9 cellular contexts compared by ENCODE assay signal in the genomic region with DNA sequence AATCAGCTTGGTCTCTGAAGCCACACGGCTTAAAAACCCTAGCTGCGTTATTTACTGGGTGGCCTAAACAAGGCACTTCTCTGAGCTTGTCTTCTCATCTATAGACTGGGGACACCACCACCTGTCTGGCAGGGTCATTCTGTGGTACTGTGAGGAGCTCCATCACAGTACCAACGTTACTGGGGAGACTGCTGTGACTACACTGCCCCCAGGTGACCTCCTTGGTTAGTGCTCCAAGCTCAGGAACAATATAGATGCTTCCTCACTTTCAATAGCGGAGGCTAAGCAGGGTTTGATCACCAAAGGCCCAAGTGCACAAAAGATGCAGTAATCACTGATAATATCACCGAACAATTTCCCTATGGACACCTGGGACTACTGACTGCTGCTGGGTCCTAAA. TPM values are rescaled to one million over a fixed set of nuclear protein-coding genes. Genes with fewer than 3 reads are reported as not detected.
A peak's percentile ranks its signal among the peaks of the same experiment; 100 is the strongest.
DNase-seq lines count a peak whose midpoint lies in the region; ATAC-seq and TF ChIP-seq lines count a peak whose summit lies in the region.
"Had no signal": no experiment of that assay in that cellular context is flagged by ENCODE, and none has a peak within 500 bp of the region (broad histone marks: within the 10 kb centered on the region; RNA-seq: fewer than 3 reads in every experiment).

No MANE protein-coding gene starts in this region.

- intact Hi-C loops in heart right ventricle (cut with DNase I) = loop anchor here in 6 of 10 donors (1.0 to 5.0 kb wide), 3 partner anchors 56 to 110 kb away; no protein-coding TSS in a partner anchor
- intact Hi-C loops in spleen (cut with DNase I; ENCODE audit: low total_unique reads) = loop anchor here (5.0 kb wide), 1 partner anchor 55 kb away; no protein-coding TSS in a partner anchor
- intact Hi-C loops in sigmoid colon (cut with DNase I) = no loop called here

- TF ChIP-seq POLR2A in spleen (IDR thresholded peaks at IDR 0.05) (no peak), sigmoid colon (IDR thresholded peaks at IDR 0.05) (no peak)

- H3K4me1 ChIP-seq in heart right ventricle (peaks cover 3 to 22% (median 15%) of the 10 kb centered on the region in 9 donors), spleen (peaks cover 0 to 23% (median 17%) of the 10 kb centered on the region in 6 donors), sigmoid colon (no peaks in the 10 kb centered on the region)

- TF ChIP-seq CTCF in heart right ventricle (IDR thresholded peaks at IDR 0.05) (peak in 8 of 9 donors; percentile 41 to 66 (median 62)), spleen (IDR thresholded peaks at IDR 0.05 in 8 of 11, conservative IDR thresholded peaks at IDR 0.05 in 3 of 11) (peak in 9 of 11 experiments; percentile 10 to 52 (median 37)), sigmoid colon (IDR thresholded peaks at IDR 0.05) (peak in 2 of 4 experiments; percentile 27 to 28)

- H3K9me3 ChIP-seq in heart right ventricle (no peaks in the 10 kb centered on the region), spleen (no peaks in the 10 kb centered on the region), sigmoid colon (no peaks in the 10 kb centered on the region)
- H3K9me3 ChIP-seq: neutrophil had no signal

- H3K27me3 ChIP-seq in H7 (ENCODE audit: control insufficient read depth, insufficient read depth, low read length) (no peaks in the 10 kb centered on the region), heart right ventricle (no peaks in the 10 kb centered on the region), spleen (replicated peaks in 1 of 7) (no peaks in the 10 kb centered on the region), sigmoid colon (no peaks in the 10 kb centered on the region)
- H3K27me3 ChIP-seq: neutrophil had no signal

- H3K27ac ChIP-seq in heart right ventricle (no peak overlapping the region), spleen (no peak overlapping the region), sigmoid colon (no peak overlapping the region)
- H3K27ac ChIP-seq: neutrophil had no signal

- 58 to 63% methylated on average over 5 of the region's 5 CpGs for WGBS in heart right ventricle, 2 donors
- 64 to 69% (median 65%) methylated on average over 5 of the region's 5 CpGs for WGBS in spleen, 5 donors
- WGBS in sigmoid colon, 2 donors = 38 to 61% methylated on average over 5 of the region's 5 CpGs

- no peak for TF ChIP-seq EP300 in sigmoid colon (IDR thresholded peaks at IDR 0.05)

- DNase-seq in DMS53 (lab: John Stamatoyannopoulos, UW) = peak; percentile 96
- DNase-seq in H7 = peak; percentile 71
- DNase-seq in NCI-H2196 (lab: John Stamatoyannopoulos, UW; ENCODE audit: unreplicated experiment) = peak; percentile 70
- DNase-seq in activated T-cell treated with anti-CD3 and anti-CD28 coated beads for 4 hours = peak; percentile 30
- DNase-seq in heart right ventricle = peak in 1 of 2 donors; percentile 43
- no peak for DNase-seq in spleen
- no peak for DNase-seq in sigmoid colon

- H3K4me3 ChIP-seq in H7 (ENCODE audit: insufficient read depth, low read depth, low read length) = no peak overlapping the region
- H3K4me3 ChIP-seq in heart right ventricle = no peak overlapping the region
- no peak overlapping the region for H3K4me3 ChIP-seq in spleen
- no peak overlapping the region for H3K4me3 ChIP-seq in sigmoid colon

- peak; percentile 65 to 86 (median 80) for ATAC-seq in heart right ventricle
- ATAC-seq in HG03139 (IDR thresholded peaks at IDR 0.05; ENCODE audit: unreplicated experiment) = no peak

- H3K36me3 ChIP-seq in H7 (replicated peaks; ENCODE audit: control insufficient read depth, insufficient read depth, low read length) (peaks cover 4% of the 10 kb centered on the region), heart right ventricle (peaks cover 0 to 25% (median 0%) of the 10 kb centered on the region in 9 donors), spleen (peaks cover 0 to 50% (median 17%) of the 10 kb centered on the region in 6 donors), sigmoid colon (peaks cover 0 to 28% (median 4%) of the 10 kb centered on the region in 4 donors)

RNA-seq across cellular contexts. Expression of gene PRPF19, which starts 18.9 kb away (rescaled TPM):
- total RNA-seq in H7 (2014; rRNA removed; shearing (Covaris generic)) = 93.8 and 123 TPM in 2 replicates
- total RNA-seq in heart right ventricle = 10 to 100 TPM; 32.0 to 49.7 (median 39.4) TPM
- polyA plus RNA-seq in heart right ventricle = 10 to 100 TPM; 50.3 to 53.0 TPM
- 10 to 100 TPM; 58.7 to 81.1 (median 73.4) TPM for total RNA-seq in spleen
- 10 to 100 TPM; 65.2 to 76.7 (median 66.4) TPM for polyA plus RNA-seq in spleen
- 10 to 100 TPM; 37.1 to 52.5 (median 38.9) TPM for total RNA-seq in sigmoid colon
- 10 to 100 TPM; 41.2 to 92.3 (median 42.0) TPM for polyA plus RNA-seq in sigmoid colon

RNA-seq across cellular contexts. Expression of gene ZP1, which starts 20.2 kb away (rescaled TPM):
- not detected in 2 replicates for total RNA-seq in H7 (2014; rRNA removed; shearing (Covaris generic))
- total RNA-seq in heart right ventricle (under 1 TPM in 3 of 10 donors, not detected in 7; 0.16 to 0.33 (median 0.25) TPM), spleen (not detected), sigmoid colon (not detected)
- polyA plus RNA-seq in heart right ventricle (under 1 TPM; 0.37 to 0.51 TPM), spleen (under 1 TPM in 2 of 3 donors, not detected in 1; 0.05 to 0.07 TPM), sigmoid colon (under 1 TPM in 1 of 3 donors, not detected in 2; 0.15 TPM)

RNA-seq across cellular contexts. Expression of gene TMEM109, which starts 26.4 kb away (rescaled TPM):
- 30.6 and 35.1 TPM in 2 replicates for total RNA-seq in H7 (2014; rRNA removed; shearing (Covaris generic))
- total RNA-seq in heart right ventricle (100 to 1,000 TPM in 2 of 10 donors, 10 to 100 TPM in 8; 78.6 to 115 (median 92.7) TPM), spleen (100 to 1,000 TPM in 6 of 7 donors, 10 to 100 TPM in 1; 82.1 to 125 (median 109) TPM), sigmoid colon (100 to 1,000 TPM in 2 of 4 donors, 10 to 100 TPM in 2; 86.2 to 115 (median 98.4) TPM)
- polyA plus RNA-seq in heart right ventricle (100 to 1,000 TPM in 1 of 2 donors, 10 to 100 TPM in 1; 53.3 to 121 TPM), spleen (10 to 100 TPM; 53.6 to 84.7 (median 84.5) TPM), sigmoid colon (10 to 100 TPM; 16.2 to 57.7 (median 17.3) TPM)

RNA-seq across cellular contexts. Expression of gene PTGDR2, which starts 31.8 kb away (rescaled TPM):
- total RNA-seq in H7 (2014; rRNA removed; shearing (Covaris generic)) = 0.03 and 0.44 TPM in 2 replicates
- total RNA-seq in heart right ventricle (1 to 10 TPM in 9 of 10 donors, under 1 TPM in 1; 0.35 to 5.1 (median 1.2) TPM), spleen (1 to 10 TPM in 1 of 7 donors, under 1 TPM in 5, not detected in 1; 0.16 to 1.1 (median 0.48) TPM), sigmoid colon (under 1 TPM in 3 of 4 donors, not detected in 1; 0.27 to 0.83 (median 0.71) TPM)
- polyA plus RNA-seq in heart right ventricle (1 to 10 TPM in 1 of 2 donors, under 1 TPM in 1; 0.57 to 5.7 TPM), spleen (under 1 TPM; 0.10 to 0.22 (median 0.14) TPM), sigmoid colon (1 to 10 TPM in 2 of 3 donors, under 1 TPM in 1; 0.60 to 2.2 (median 1.4) TPM)

RNA-seq across cellular contexts. Expression of gene TMEM132A, which starts 36.7 kb away (rescaled TPM):
- total RNA-seq in H7 (2014; rRNA removed; shearing (Covaris generic)) = 66.0 and 73.9 TPM in 2 replicates
- total RNA-seq in heart right ventricle = 10 to 100 TPM in 2 of 10 donors, 1 to 10 TPM in 8; 3.7 to 12.9 (median 6.5) TPM
- 10 to 100 TPM; 10.0 to 16.4 TPM for polyA plus RNA-seq in heart right ventricle
- total RNA-seq in spleen = 10 to 100 TPM in 4 of 7 donors, 1 to 10 TPM in 3; 5.6 to 15.6 (median 13.0) TPM
- 10 to 100 TPM in 1 of 3 donors, 1 to 10 TPM in 2; 5.7 to 11.4 (median 7.1) TPM for polyA plus RNA-seq in spleen
- 10 to 100 TPM in 1 of 4 donors, 1 to 10 TPM in 2, under 1 TPM in 1; 0.49 to 17.4 (median 2.9) TPM for total RNA-seq in sigmoid colon
- 1 to 10 TPM in 2 of 3 donors, under 1 TPM in 1; 0.60 to 8.5 (median 2.3) TPM for polyA plus RNA-seq in sigmoid colon

Comparison
In these comparisons a context has a peak if more than half of its experiments do, and no peak if none do; other contexts are left out.
1. DNase-seq: peak in DMS53 (single experiment), H7 (single experiment), NCI-H2196 (single experiment) and activated T-cell treated with anti-CD3 and anti-CD28 coated beads for 4 hours (single experiment); none in spleen (single experiment) and sigmoid colon (single experiment).